Comparison of ENCODE assay signal across 15 cellular contexts in the genomic region with DNA sequence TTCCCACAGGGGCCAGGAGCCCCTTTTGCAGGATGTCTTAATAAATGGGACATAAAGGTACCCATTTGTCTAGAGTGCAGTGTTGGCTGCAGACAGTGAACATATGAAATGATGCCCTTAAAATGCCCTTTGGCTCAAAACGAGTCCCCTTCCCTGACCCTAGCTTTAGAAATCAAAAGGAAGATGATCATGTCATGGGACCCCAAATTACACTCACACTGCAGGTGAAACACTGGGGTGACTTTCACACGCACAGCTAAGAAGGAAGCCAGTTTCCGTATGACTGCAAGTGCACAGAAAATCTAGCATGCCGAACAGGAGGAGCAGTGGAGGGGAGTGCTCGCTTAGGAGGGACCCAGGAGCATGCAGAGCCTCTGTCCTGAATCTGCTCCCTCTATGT.
DNase-seq lines count a peak whose midpoint lies in the region; ATAC-seq and TF ChIP-seq lines count a peak whose summit lies in the region.
"Had no signal": no experiment of that assay in that cellular context is flagged by ENCODE, and none has a peak within 500 bp of the region (broad histone marks: within the 10 kb centered on the region; RNA-seq: fewer than 3 reads in every experiment).

No MANE protein-coding gene starts in this region.

- no peaks in the 10 kb centered on the region for H3K9me3 Mint-ChIP-seq in T-helper 1 cell treated with Interleukin-12 subunit alpha and Interleukin-12 subunit beta and Interleukin-4 antibody, amounts not matched to agents 30 μg/mL and 1 μg/mL, for 36 hours
- H3K9me3 Mint-ChIP-seq: nephron progenitor cell had no signal

- intact Hi-C loops in PC-9 (cut with micrococcal nuclease; ENCODE audit: unreplicated experiment), result no loop called here
- intact Hi-C loops in dorsolateral prefrontal cortex (cut with DNase I), result no loop called here

- H3K27me3 ChIP-seq in PC-9 (ENCODE audit: insufficient read depth, low read depth) (no peaks in the 10 kb centered on the region), dorsolateral prefrontal cortex (no peaks in the 10 kb centered on the region), skeletal muscle tissue (ENCODE audit: control insufficient read depth in 3 of 3, insufficient read depth in 3 of 3, low read length in 3 of 3) (no peaks in the 10 kb centered on the region)

- no peak for ATAC-seq in HG03097 (IDR thresholded peaks at IDR 0.05; ENCODE audit: low FRiP score, unreplicated experiment)
- ATAC-seq: GM12878 had no signal

- peaks cover 31% of the 10 kb centered on the region for H3K4me1 Mint-ChIP-seq in T-helper 1 cell treated with Interleukin-12 subunit alpha and Interleukin-12 subunit beta and Interleukin-4 antibody, amounts not matched to agents 30 μg/mL and 1 μg/mL, for 36 hours (ENCODE audit: low read depth)

- BruUV-seq in PC-9 (replicated peaks; lab: Mats Ljungman, UMichigan), result no TSS peak

- H3K4me1 ChIP-seq in PC-9 (replicated peaks; ENCODE audit: insufficient read depth) (peaks cover 95% of the 10 kb centered on the region), skeletal muscle tissue (ENCODE audit: control insufficient read depth in 3 of 3, insufficient read depth in 3 of 3, low read length in 3 of 3) (peaks cover 60 to 63% (median 60%) of the 10 kb centered on the region in 3 donors)

- TF ChIP-seq CTCF in PC-9 (conservative IDR thresholded peaks at IDR 0.05) (no peak), dorsolateral prefrontal cortex (IDR thresholded peaks at IDR 0.05 in 54 of 56, conservative IDR thresholded peaks at IDR 0.05 in 2 of 56; ENCODE audit: low read depth in 1 of 56, partially characterized antibody in 56 of 56) (no peak)

- peaks cover 42% of the 10 kb centered on the region for H3K36me3 Mint-ChIP-seq in T-helper 1 cell treated with Interleukin-12 subunit alpha and Interleukin-12 subunit beta and Interleukin-4 antibody, amounts not matched to agents 30 μg/mL and 1 μg/mL, for 36 hours (ENCODE audit: low read depth)

- H3K9me2 ChIP-seq in PC-9 (ENCODE audit: insufficient read depth), result no peaks in the 10 kb centered on the region

- H3F3A ChIP-seq in PC-9 (ENCODE audit: insufficient read depth, low read depth), result peaks cover 95% of the 10 kb centered on the region

- H3K79me2 ChIP-seq in PC-9 (ENCODE audit: low read depth), result peaks cover 96% of the 10 kb centered on the region

- H2AFZ ChIP-seq in PC-9, result no peak overlapping the region

- H3K4me3 Mint-ChIP-seq in T-helper 1 cell treated with Interleukin-12 subunit alpha and Interleukin-12 subunit beta and Interleukin-4 antibody, amounts not matched to agents 30 μg/mL and 1 μg/mL, for 36 hours, result no peak overlapping the region
- H3K4me3 Mint-ChIP-seq: nephron progenitor cell had no signal

- H3K36me3 ChIP-seq in PC-9 (ENCODE audit: low read depth) (peaks cover 81% of the 10 kb centered on the region), skeletal muscle tissue (ENCODE audit: control insufficient read depth in 3 of 3, insufficient read depth in 3 of 3, low read length in 3 of 3) (peaks cover 7 to 33% (median 16%) of the 10 kb centered on the region in 3 donors)

- POLR2A ChIA-PET in PC-9 (lab: Charles Lee; ENCODE audit: unreplicated experiment), result interaction anchor here (0.6 kb wide), 2 partner anchors 15 to 29 kb away, joined by 9 to 13 read pairs; no protein-coding TSS in a partner anchor

- H3K27ac Mint-ChIP-seq in T-helper 1 cell treated with Interleukin-12 subunit alpha and Interleukin-12 subunit beta and Interleukin-4 antibody, amounts not matched to agents 30 μg/mL and 1 μg/mL, for 36 hours, result peak overlapping the region; percentile 45

- peak overlapping the region; percentile 76 for H3K27ac ChIP-seq in PC-9
- H3K27ac ChIP-seq in dorsolateral prefrontal cortex, result peak overlapping the region in 38 of 59 donors; percentile 5 to 93 (median 56)
- H3K27ac ChIP-seq in skeletal muscle tissue (ENCODE audit: low read depth, low read length), result peak overlapping the region; percentile 82

- H3K4me3 ChIP-seq in PC-9, result no peak overlapping the region
- no peak overlapping the region for H3K4me3 ChIP-seq in dorsolateral prefrontal cortex
- no peak overlapping the region for H3K4me3 ChIP-seq in skeletal muscle tissue (ENCODE audit: low read length in 3 of 3)
- H3K4me3 ChIP-seq: GM12878 had no signal

- peaks cover 53% of the 10 kb centered on the region for H4K20me1 ChIP-seq in PC-9 (ENCODE audit: insufficient read depth)

- DNase-seq in T-helper 1 cell, result no peak
- no peak for DNase-seq in PC-9
- no peak for DNase-seq in dorsolateral prefrontal cortex
- no peak for DNase-seq in glomerular visceral epithelial cell (ENCODE audit: extremely low spot score)
- DNase-seq in effector CD8-positive, alpha-beta T cell (lab: John Stamatoyannopoulos, UW), result no peak
- DNase-seq: 8988T; DMS 273 treated with DMSO at 0.1 percent for 48 hours; KG1; NCI-H1694 treated with DMSO at 0.1 percent for 48 hours; nephron progenitor cell; stimulated activated CD4-positive, alpha-beta T cell treated with anti-CD3 and anti-CD28 coated beads, Interleukin-15, amount 100 ng/mL, for 24 hours had no signal

- H3K4me2 ChIP-seq in PC-9, result peak overlapping the region; percentile 60

- H3K27me3 Mint-ChIP-seq in T-helper 1 cell treated with Interleukin-12 subunit alpha and Interleukin-12 subunit beta and Interleukin-4 antibody, amounts not matched to agents 30 μg/mL and 1 μg/mL, for 36 hours (ENCODE audit: low read depth), result no peaks in the 10 kb centered on the region

- no peaks in the 10 kb centered on the region for H3K9me3 ChIP-seq in PC-9 (ENCODE audit: insufficient read depth, low read depth)
- H3K9me3 ChIP-seq in skeletal muscle tissue (ENCODE audit: control insufficient read depth in 3 of 3, low read length in 3 of 3), result no peaks in the 10 kb centered on the region

- H3K9ac ChIP-seq in skeletal muscle tissue (ENCODE audit: low read depth in 1 of 3, low read length in 3 of 3), result peak overlapping the region in 2 of 3 donors; percentile 22 to 79

- CTCF ChIA-PET in PC-9 (lab: Charles Lee), result interaction anchor here (0.6 to 1.0 kb wide), 3 partner anchors 9 to 567 kb away, joined by 3 to 5 read pairs (median 4); no protein-coding TSS in a partner anchor
